ENCODE assay signal across 11 cellular contexts in genomic region chr1:9238550-9238949, GRCh38. TPM values are rescaled to one million over a fixed set of nuclear protein-coding genes. Genes with fewer than 3 reads are reported as not detected.
DNase-seq lines count a peak whose midpoint lies in the region; ATAC-seq, FAIRE-seq and TF ChIP-seq lines count a peak whose summit lies in the region.
"Had no signal": no experiment of that assay in that cellular context is flagged by ENCODE, and none has a peak within 500 bp of the region (broad histone marks: within the 10 kb centered on the region; RNA-seq: fewer than 3 reads in every experiment).

No MANE protein-coding gene starts in this region.

- peaks cover 60% of the 10 kb centered on the region for H3K4me1 Mint-ChIP-seq in activated T-helper 2 cell treated with anti-CD3 and anti-CD28 coated beads, Interferon-gamma antibody, Interleukin-2, Interleukin-4, amounts not matched to agents 10 μg/mL and 5 μg/mL and 100 μg/mL, durations not matched to agents 14 hours and 24 hours and 36 hours (ENCODE audit: low read depth)
- H3K4me1 Mint-ChIP-seq in activated naive CD4-positive, alpha-beta T cell treated with anti-CD3 and anti-CD28 coated beads, Interleukin-2, amount 10 ng/mL, durations not matched to agents 7 days and 5 days = peaks cover 58% of the 10 kb centered on the region

- TF ChIP-seq EP300 in HepG2 (IDR thresholded peaks at IDR 0.05; ENCODE audit: low read depth in 2 of 2, low read length in 2 of 2) = no peak
- no peak for TF ChIP-seq EP300 in HepG2 (CRISPR knock-in tag; IDR thresholded peaks at IDR 0.05; ENCODE audit: borderline replicate concordance)

- H3K27me3 Mint-ChIP-seq in activated T-helper 2 cell treated with anti-CD3 and anti-CD28 coated beads, Interferon-gamma antibody, Interleukin-2, Interleukin-4, amounts not matched to agents 10 μg/mL and 5 μg/mL and 100 μg/mL, durations not matched to agents 14 hours and 24 hours and 36 hours (ENCODE audit: low read depth) = no peaks in the 10 kb centered on the region
- H3K27me3 Mint-ChIP-seq in activated naive CD4-positive, alpha-beta T cell treated with anti-CD3 and anti-CD28 coated beads, Interleukin-2, amount 10 ng/mL, durations not matched to agents 7 days and 5 days = peaks cover 20% of the 10 kb centered on the region
- H3K27me3 Mint-ChIP-seq: activated CD4-positive, alpha-beta T cell treated with anti-CD3 and anti-CD28 coated beads for 36 hours had no signal

- H3K4me3 ChIP-seq in KMS-11 (IDR thresholded peaks at IDR 0.05; ENCODE audit: insufficient read depth, low read depth, low read length) (no peak overlapping the region), HepG2 (replicated peaks in 1 of 3; ENCODE audit: insufficient read depth in 1 of 3, low read depth in 2 of 3, low read length in 3 of 3) (no peak overlapping the region), skeletal muscle tissue (ENCODE audit: low read length in 3 of 3) (peak overlapping the region in 1 of 3 donors; percentile 45)

- 52% methylated on average over 4 of the region's 4 CpGs for WGBS in HepG2 (ENCODE audit: low lambda C conversion rate)

- BruUV-seq in HepG2 (replicated peaks; lab: Mats Ljungman, UMichigan) = no TSS peak

- no peak for FAIRE-seq in HepG2 (lab: Jason Lieb, UNC)
- FAIRE-seq: islet of Langerhans had no signal

- H3K4me1 ChIP-seq in KMS-11 (ENCODE audit: low read depth, poor library complexity, severe bottlenecking) (peaks cover 60% of the 10 kb centered on the region), HepG2 (ENCODE audit: insufficient read depth, low read length) (peaks cover 87% of the 10 kb centered on the region), skeletal muscle tissue (ENCODE audit: control insufficient read depth in 3 of 3, insufficient read depth in 3 of 3, low read length in 3 of 3) (peaks cover 68 to 86% (median 85%) of the 10 kb centered on the region in 3 donors)

- no peaks in the 10 kb centered on the region for H3K79me2 ChIP-seq in KMS-11 (ENCODE audit: insufficient read depth, low read depth)
- peaks cover 9% of the 10 kb centered on the region for H3K79me2 ChIP-seq in HepG2 (ENCODE audit: insufficient read depth, low read length)

- H3K27ac ChIP-seq in KMS-11 = no peak overlapping the region
- no peak overlapping the region for H3K27ac ChIP-seq in HepG2 (ENCODE audit: extremely low read length, insufficient read depth, low read length)
- H3K27ac ChIP-seq in skeletal muscle tissue (ENCODE audit: low read depth, low read length) = peak overlapping the region; percentile 90

- H3K9ac ChIP-seq in KMS-11 (no peak overlapping the region), HepG2 (ENCODE audit: insufficient read depth, low read depth, low read length) (no peak overlapping the region), skeletal muscle tissue (ENCODE audit: low read depth in 1 of 3, low read length in 3 of 3) (peak overlapping the region; percentile 51 to 65 (median 52))

- H3K4me2 ChIP-seq in KMS-11 (peak overlapping the region; percentile 56; the same call in 1 of the 2 replicates), HepG2 (ENCODE audit: low read depth, low read length) (peak overlapping the region; percentile 30; the same call in 1 of the 2 replicates)

- H4K20me1 ChIP-seq in KMS-11 (ENCODE audit: insufficient read depth) (no peaks in the 10 kb centered on the region), HepG2 (ENCODE audit: insufficient read depth, low read length) (no peaks in the 10 kb centered on the region)

- TF ChIP-seq CTCF in KMS-11 (conservative IDR thresholded peaks at IDR 0.05; ENCODE audit: low read depth, low read length) (no peak), HepG2 (CRISPR knock-in tag; IDR thresholded peaks at IDR 0.05) (no peak)

- no peaks in the 10 kb centered on the region for H3K9me3 ChIP-seq in HepG2 (ENCODE audit: low read length)
- H3K9me3 ChIP-seq in skeletal muscle tissue (ENCODE audit: control insufficient read depth in 3 of 3, low read length in 3 of 3) = no peaks in the 10 kb centered on the region

- intact Hi-C loops in activated T-helper 2 cell treated with anti-CD3 and anti-CD28 coated beads, Interferon-gamma antibody, Interleukin-2, Interleukin-4, amounts not matched to agents 10 μg/mL and 5 μg/mL and 100 μg/mL, durations not matched to agents 14 hours and 24 hours and 36 hours (cut with micrococcal nuclease) = loop anchor here (2.0 to 5.0 kb wide), 2 partner anchors 44 to 76 kb away; no protein-coding TSS in a partner anchor
- intact Hi-C loops in HepG2 (cut with micrococcal nuclease; ENCODE audit: unreplicated experiment) = no loop called here

- H3K9me3 Mint-ChIP-seq in activated T-helper 2 cell treated with anti-CD3 and anti-CD28 coated beads, Interferon-gamma antibody, Interleukin-2, Interleukin-4, amounts not matched to agents 10 μg/mL and 5 μg/mL and 100 μg/mL, durations not matched to agents 14 hours and 24 hours and 36 hours = no peaks in the 10 kb centered on the region
- no peaks in the 10 kb centered on the region for H3K9me3 Mint-ChIP-seq in activated naive CD4-positive, alpha-beta T cell treated with anti-CD3 and anti-CD28 coated beads, Interleukin-2, amount 10 ng/mL, durations not matched to agents 7 days and 5 days

- in situ Hi-C loops in HepG2 (cut with HindIII; ENCODE audit: extremely low pct_ligation_motif_present, low pct_unique_long_range_greater_than_20kb) = no loop called here

- ATAC-seq in HepG2 (no peak), HG02981 (IDR thresholded peaks at IDR 0.05; ENCODE audit: unreplicated experiment) (no peak)
- ATAC-seq: activated CD4-positive, alpha-beta T cell treated with anti-CD3 and anti-CD28 coated beads for 36 hours had no signal

- CTCF ChIA-PET in HepG2 (lab: Yijun Ruan, JAX; ENCODE audit: low intra/inter-chr PET ratio, low total read pairs) = no interaction called here
- CTCF ChIA-PET in activated naive CD4-positive, alpha-beta T cell treated with anti-CD3 and anti-CD28 coated beads, Interleukin-2, amount 10 ng/mL, durations not matched to agents 7 days and 5 days (lab: Charles Lee) = no interaction called here

- H3K4me3 Mint-ChIP-seq in activated T-helper 2 cell treated with anti-CD3 and anti-CD28 coated beads, Interferon-gamma antibody, Interleukin-2, Interleukin-4, amounts not matched to agents 10 μg/mL and 5 μg/mL and 100 μg/mL, durations not matched to agents 14 hours and 24 hours and 36 hours (ENCODE audit: low read depth) = peak overlapping the region; percentile 24
- no peak overlapping the region for H3K4me3 Mint-ChIP-seq in activated naive CD4-positive, alpha-beta T cell treated with anti-CD3 and anti-CD28 coated beads, Interleukin-2, amount 10 ng/mL, durations not matched to agents 7 days and 5 days

- H3K36me3 ChIP-seq in KMS-11 (ENCODE audit: insufficient read depth) (no peaks in the 10 kb centered on the region), HepG2 (replicated peaks in 1 of 2; ENCODE audit: control insufficient read depth in 1 of 2, insufficient read depth in 2 of 2, low read length in 2 of 2) (no peaks in the 10 kb centered on the region), skeletal muscle tissue (ENCODE audit: control insufficient read depth in 3 of 3, insufficient read depth in 3 of 3, low read length in 3 of 3) (peaks cover 0 to 6% (median 0%) of the 10 kb centered on the region in 3 donors)

- POLR2A ChIA-PET in HepG2 (lab: Yijun Ruan, JAX) = interaction anchor here (11.8 kb wide), 1 partner anchor 11 kb away, joined by 303 read pairs; no protein-coding TSS in a partner anchor

- peaks cover 41% of the 10 kb centered on the region for H3K36me3 Mint-ChIP-seq in activated T-helper 2 cell treated with anti-CD3 and anti-CD28 coated beads, Interferon-gamma antibody, Interleukin-2, Interleukin-4, amounts not matched to agents 10 μg/mL and 5 μg/mL and 100 μg/mL, durations not matched to agents 14 hours and 24 hours and 36 hours (ENCODE audit: low read depth)
- peaks cover 13% of the 10 kb centered on the region for H3K36me3 Mint-ChIP-seq in activated naive CD4-positive, alpha-beta T cell treated with anti-CD3 and anti-CD28 coated beads, Interleukin-2, amount 10 ng/mL, durations not matched to agents 7 days and 5 days

- H3K27me3 ChIP-seq in KMS-11 (ENCODE audit: insufficient read depth, low read depth) (no peaks in the 10 kb centered on the region), HepG2 (ENCODE audit: control insufficient read depth in 1 of 2, insufficient read depth in 2 of 2, low read length in 2 of 2) (no peaks in the 10 kb centered on the region; a peak in 1 of 5 replicates), skeletal muscle tissue (ENCODE audit: control insufficient read depth in 3 of 3, insufficient read depth in 3 of 3, low read length in 3 of 3) (no peaks in the 10 kb centered on the region)

- TF ChIP-seq RAD21 in HepG2 (CRISPR knock-in tag; IDR thresholded peaks at IDR 0.05) = no peak

- H2AFZ ChIP-seq in KMS-11 (ENCODE audit: low read depth) (no peak overlapping the region), HepG2 (ENCODE audit: low read length) (no peak overlapping the region)

- DNase-seq in activated T-helper 2 cell treated with anti-CD3 and anti-CD28 coated beads, Interferon-gamma antibody, Interleukin-2, Interleukin-4, amounts not matched to agents 10 μg/mL and 5 μg/mL and 100 μg/mL, durations not matched to agents 14 hours and 24 hours and 36 hours (ENCODE audit: low spot score) = no peak
- DNase-seq in HepG2 (ENCODE audit: low spot score) (no peak), H4 (ENCODE audit: low spot score) (no peak)
- DNase-seq in activated naive CD4-positive, alpha-beta T cell treated with anti-CD3 and anti-CD28 coated beads, Interleukin-2, amount 10 ng/mL, durations not matched to agents 7 days and 5 days = no peak
- no peak for DNase-seq in activated CD8-positive, alpha-beta memory T cell treated with anti-CD3 and anti-CD28 coated beads, Interleukin-2, amount 50 U/mL, for 48 hours
- DNase-seq: activated CD4-positive, alpha-beta T cell treated with anti-CD3 and anti-CD28 coated beads for 36 hours; NCI-H2227 treated with DMSO at 0.1 percent for 48 hours had no signal

- H3K27ac Mint-ChIP-seq in activated T-helper 2 cell treated with anti-CD3 and anti-CD28 coated beads, Interferon-gamma antibody, Interleukin-2, Interleukin-4, amounts not matched to agents 10 μg/mL and 5 μg/mL and 100 μg/mL, durations not matched to agents 14 hours and 24 hours and 36 hours = peak overlapping the region; percentile 31
- no peak overlapping the region for H3K27ac Mint-ChIP-seq in activated naive CD4-positive, alpha-beta T cell treated with anti-CD3 and anti-CD28 coated beads, Interleukin-2, amount 10 ng/mL, durations not matched to agents 7 days and 5 days

- TF ChIP-seq POLR2A in HepG2 (IDR thresholded peaks at IDR 0.05; ENCODE audit: insufficient read depth in 1 of 2, low read depth in 2 of 2, low read length in 2 of 2) = no peak

RNA-seq across cellular contexts. Expression of gene H6PD, which starts 4.0 kb away (rescaled TPM):
- total RNA-seq in activated T-helper 2 cell treated with anti-CD3 and anti-CD28 coated beads, Interferon-gamma antibody, Interleukin-2, Interleukin-4, amounts not matched to agents 10 μg/mL and 5 μg/mL and 100 μg/mL, durations not matched to agents 14 hours and 24 hours and 36 hours = 27.1 and 28.0 TPM in 2 replicates
- total RNA-seq in HepG2 (2016; rRNA removed; fragmentation: Illumina TruSeq; extraction: Trizol) = 6.3 and 9.3 TPM in 2 replicates
- 0.79 and 0.81 TPM in 2 replicates for total RNA-seq in HepG2 (2016; cell fraction: cytosol; rRNA removed; fragmentation: Illumina TruSeq; extraction: Trizol; ENCODE audit: low read depth)
- total RNA-seq in HepG2 (2016; cell fraction: insoluble cytoplasmic fraction; rRNA removed; fragmentation: Illumina TruSeq; extraction: Trizol) = 5.4 and 9.4 TPM in 2 replicates
- 2.5 TPM in 2 replicates for total RNA-seq in HepG2 (2016; cell fraction: membrane; rRNA removed; fragmentation: Illumina TruSeq; extraction: Trizol)
- 10.0 and 12.1 TPM in 2 replicates for total RNA-seq in HepG2 (2016; cell fraction: nucleus; rRNA removed; fragmentation: Illumina TruSeq; extraction: Trizol)
- 14.1 and 21.5 TPM in 2 replicates for polyA plus RNA-seq in HepG2 (2011; rRNA removed)
- 13.3 and 14.5 TPM in 2 replicates for polyA plus RNA-seq in HepG2 (2011; cell fraction: cytosol; rRNA removed)
- 26.3 and 26.5 TPM in 2 replicates for polyA plus RNA-seq in HepG2 (2011; cell fraction: nucleus; rRNA removed)
- polyA plus RNA-seq in HepG2 (2012) = 10.8 and 11.1 TPM in 2 replicates
- polyA plus RNA-seq in HepG2 (2016; cell fraction: cytosol; fragmentation: Illumina TruSeq; extraction: Trizol; ENCODE audit: low read depth) = 0.36 TPM in 2 replicates
- 4.2 and 4.6 TPM in 2 replicates for polyA plus RNA-seq in HepG2 (2016; cell fraction: insoluble cytoplasmic fraction; fragmentation: Illumina TruSeq; extraction: Trizol; ENCODE audit: low read depth)
- polyA plus RNA-seq in HepG2 (2016; cell fraction: membrane; fragmentation: Illumina TruSeq; extraction: Trizol; ENCODE audit: low read depth) = 0.93 and 0.94 TPM in 2 replicates
- polyA plus RNA-seq in HepG2 (2016; cell fraction: nucleus; fragmentation: Illumina TruSeq; extraction: Trizol; ENCODE audit: insufficient read depth, low read depth) = 15.4 and 16.8 TPM in 2 replicates
- 2.9 and 31.0 TPM in 2 replicates for polyA minus RNA-seq in HepG2 (2011; rRNA and poly(A)+ RNA removed; ENCODE audit: low replicate concordance)
- polyA minus RNA-seq in HepG2 (2011; cell fraction: cytosol; rRNA and poly(A)+ RNA removed) = 14.3 and 18.7 TPM in 2 replicates
- polyA minus RNA-seq in HepG2 (2011; cell fraction: nucleus; rRNA and poly(A)+ RNA removed) = 7.9 and 11.3 TPM in 2 replicates
- total RNA-seq in skeletal muscle tissue = 24.5 TPM
- 10.0 and 10.3 TPM in 2 replicates for total RNA-seq in H4 (2014; rRNA removed; shearing (Covaris generic))

RNA-seq across cellular contexts. Expression of gene SPSB1, which starts 54.1 kb away (rescaled TPM):
- total RNA-seq in activated T-helper 2 cell treated with anti-CD3 and anti-CD28 coated beads, Interferon-gamma antibody, Interleukin-2, Interleukin-4, amounts not matched to agents 10 μg/mL and 5 μg/mL and 100 μg/mL, durations not matched to agents 14 hours and 24 hours and 36 hours = 7.1 and 7.5 TPM in 2 replicates
- 5.0 and 7.1 TPM in 2 replicates for total RNA-seq in HepG2 (2016; rRNA removed; fragmentation: Illumina TruSeq; extraction: Trizol)
- total RNA-seq in HepG2 (2016; cell fraction: cytosol; rRNA removed; fragmentation: Illumina TruSeq; extraction: Trizol; ENCODE audit: low read depth) = 2.4 and 2.5 TPM in 2 replicates
- total RNA-seq in HepG2 (2016; cell fraction: insoluble cytoplasmic fraction; rRNA removed; fragmentation: Illumina TruSeq; extraction: Trizol) = 5.2 and 5.8 TPM in 2 replicates
- 4.4 and 5.9 TPM in 2 replicates for total RNA-seq in HepG2 (2016; cell fraction: membrane; rRNA removed; fragmentation: Illumina TruSeq; extraction: Trizol)
- total RNA-seq in HepG2 (2016; cell fraction: nucleus; rRNA removed; fragmentation: Illumina TruSeq; extraction: Trizol) = 4.3 and 4.4 TPM in 2 replicates
- polyA plus RNA-seq in HepG2 (2011; rRNA removed) = 8.0 and 10.9 TPM in 2 replicates
- polyA plus RNA-seq in HepG2 (2011; cell fraction: cytosol; rRNA removed) = 8.1 and 8.5 TPM in 2 replicates
- 5.1 TPM in 2 replicates for polyA plus RNA-seq in HepG2 (2011; cell fraction: nucleus; rRNA removed)
- 4.0 and 7.7 TPM in 2 replicates for polyA plus RNA-seq in HepG2 (2012)
- 1.9 and 2.2 TPM in 2 replicates for polyA plus RNA-seq in HepG2 (2016; cell fraction: cytosol; fragmentation: Illumina TruSeq; extraction: Trizol; ENCODE audit: low read depth)
- 7.3 and 7.8 TPM in 2 replicates for polyA plus RNA-seq in HepG2 (2016; cell fraction: insoluble cytoplasmic fraction; fragmentation: Illumina TruSeq; extraction: Trizol; ENCODE audit: low read depth)
- polyA plus RNA-seq in HepG2 (2016; cell fraction: membrane; fragmentation: Illumina TruSeq; extraction: Trizol; ENCODE audit: low read depth) = 3.9 and 4.2 TPM in 2 replicates
- polyA plus RNA-seq in HepG2 (2016; cell fraction: nucleus; fragmentation: Illumina TruSeq; extraction: Trizol; ENCODE audit: insufficient read depth, low read depth) = 3.9 and 4.4 TPM in 2 replicates
- polyA minus RNA-seq in HepG2 (2011; rRNA and poly(A)+ RNA removed; ENCODE audit: low replicate concordance) = 9.2 and 17.1 TPM in 2 replicates
- 3.6 and 6.4 TPM in 2 replicates for polyA minus RNA-seq in HepG2 (2011; cell fraction: cytosol; rRNA and poly(A)+ RNA removed)
- polyA minus RNA-seq in HepG2 (2011; cell fraction: nucleus; rRNA and poly(A)+ RNA removed) = 3.1 and 4.2 TPM in 2 replicates
- 6.3 TPM for total RNA-seq in skeletal muscle tissue
- 10.6 and 12.2 TPM in 2 replicates for total RNA-seq in H4 (2014; rRNA removed; shearing (Covaris generic))

Comparison
In these comparisons a context has a peak if more than half of its experiments do, and no peak if none do; other contexts are left out.
1. H3K9ac ChIP-seq: peak in skeletal muscle tissue (3 of 3); none in KMS-11 (single experiment) and HepG2 (single experiment).